9 cellular contexts compared by ENCODE assay signal in genomic region chr2:238389985-238390682, GRCh38. TPM values are rescaled to one million over a fixed set of nuclear protein-coding genes. Genes with fewer than 3 reads are reported as not detected.
DNase-seq lines count a peak whose midpoint lies in the region; ATAC-seq and TF ChIP-seq lines count a peak whose summit lies in the region.
"Had no signal": no experiment of that assay in that cellular context is flagged by ENCODE, and none has a peak within 500 bp of the region (broad histone marks: within the 10 kb centered on the region; RNA-seq: fewer than 3 reads in every experiment).

No MANE protein-coding gene starts in this region.

- H3K4me3 Mint-ChIP-seq in activated naive CD8-positive, alpha-beta T cell treated with anti-CD3 and anti-CD28 coated beads, Interleukin-2, amount 50 U/mL, for 24 hours: no peak overlapping the region

- peak; percentile 83 for DNase-seq in COLO668 (lab: John Stamatoyannopoulos, UW; ENCODE audit: unreplicated experiment)
- DNase-seq in NCI-H187 (lab: John Stamatoyannopoulos, UW): peak; percentile 25 to 63
- DNase-seq in body of pancreas: peak; percentile 77 to 90 (median 90)
- DNase-seq in lower lobe of right lung: peak; percentile 79
- no peak for DNase-seq in activated naive CD8-positive, alpha-beta T cell treated with anti-CD3 and anti-CD28 coated beads, Interleukin-2, amount 50 U/mL, for 24 hours
- DNase-seq in HCEC 1CT: no peak
- DNase-seq in ACHN: no peak
- DNase-seq: activated naive CD4-positive, alpha-beta T cell treated with anti-CD3 and anti-CD28 coated beads, Interleukin-2, amount 50 U/mL, for 16 hours had no signal

- H3K4me1 ChIP-seq in body of pancreas (peaks cover 26% of the 10 kb centered on the region), lower lobe of right lung (peaks cover 11% of the 10 kb centered on the region)

- no peak for TF ChIP-seq POLR2A in body of pancreas (IDR thresholded peaks at IDR 0.05)

- WGBS in body of pancreas, 2 donors: 11 to 19% methylated on average over 11 of the region's 11 CpGs

- H3K4me3 ChIP-seq in body of pancreas (no peak overlapping the region), lower lobe of right lung (no peak overlapping the region)

- H3K36me3 Mint-ChIP-seq in activated naive CD8-positive, alpha-beta T cell treated with anti-CD3 and anti-CD28 coated beads, Interleukin-2, amount 50 U/mL, for 24 hours (ENCODE audit: low read depth): no peaks in the 10 kb centered on the region

- no peaks in the 10 kb centered on the region for H3K9me3 Mint-ChIP-seq in activated naive CD8-positive, alpha-beta T cell treated with anti-CD3 and anti-CD28 coated beads, Interleukin-2, amount 50 U/mL, for 24 hours

- no peaks in the 10 kb centered on the region for H3K4me1 Mint-ChIP-seq in activated naive CD8-positive, alpha-beta T cell treated with anti-CD3 and anti-CD28 coated beads, Interleukin-2, amount 50 U/mL, for 24 hours

- H3K27ac ChIP-seq in body of pancreas: peak overlapping the region; percentile 75 to 83 (median 82)
- H3K27ac ChIP-seq in lower lobe of right lung: peak overlapping the region; percentile 14

- intact Hi-C loops in body of pancreas (cut with DNase I): no loop called here
- intact Hi-C loops in lower lobe of right lung (cut with DNase I): no loop called here

- in situ Hi-C loops in ACHN (cut with HindIII; ENCODE audit: low pct_ligation_motif_present, low pct_unique_long_range_greater_than_20kb, low sequenced_read_pairs): no loop called here

- H3K27ac Mint-ChIP-seq in activated naive CD8-positive, alpha-beta T cell treated with anti-CD3 and anti-CD28 coated beads, Interleukin-2, amount 50 U/mL, for 24 hours: no peak overlapping the region

- H3K36me3 ChIP-seq in body of pancreas (replicated peaks in 1 of 2; ENCODE audit: insufficient read depth in 1 of 2, low read depth in 2 of 2) (no peaks in the 10 kb centered on the region), lower lobe of right lung (no peaks in the 10 kb centered on the region)

- peak; percentile 90 for ATAC-seq in body of pancreas
- ATAC-seq in lower lobe of right lung: peak; percentile 93 to 94
- no peak for ATAC-seq in activated naive CD8-positive, alpha-beta T cell treated with anti-CD3 and anti-CD28 coated beads, Interleukin-2, amount 50 U/mL, for 24 hours
- ATAC-seq in GM19023 (IDR thresholded peaks at IDR 0.05; ENCODE audit: unreplicated experiment): no peak

- TF ChIP-seq CTCF in body of pancreas (IDR thresholded peaks at IDR 0.05): no peak
- no peak for TF ChIP-seq CTCF in lower lobe of right lung (IDR thresholded peaks at IDR 0.05)

- H3K27me3 Mint-ChIP-seq in activated naive CD8-positive, alpha-beta T cell treated with anti-CD3 and anti-CD28 coated beads, Interleukin-2, amount 50 U/mL, for 24 hours: no peaks in the 10 kb centered on the region

- H3K27me3 ChIP-seq in body of pancreas (no peaks in the 10 kb centered on the region), lower lobe of right lung (ENCODE audit: low read depth) (no peaks in the 10 kb centered on the region)

- H3K9me3 ChIP-seq in body of pancreas: no peaks in the 10 kb centered on the region
- no peaks in the 10 kb centered on the region for H3K9me3 ChIP-seq in lower lobe of right lung

RNA-seq across cellular contexts. Expression of gene ASB1, which starts 36.6 kb away (rescaled TPM):
- total RNA-seq in body of pancreas: 1 to 10 TPM; 6.6 to 9.9 TPM
- 20.7 TPM for total RNA-seq in lower lobe of right lung

Comparison
In these comparisons a context has a peak if more than half of its experiments do, and no peak if none do; other contexts are left out.
1. DNase-seq: peak in COLO668 (single experiment), NCI-H187 (2 of 2), body of pancreas (4 of 4) and lower lobe of right lung (single experiment); none in activated naive CD8-positive, alpha-beta T cell treated with anti-CD3 and anti-CD28 coated beads, Interleukin-2, amount 50 U/mL, for 24 hours (single experiment), HCEC 1CT (single experiment) and ACHN (single experiment).
2. ATAC-seq: peak in body of pancreas (single experiment) and lower lobe of right lung (2 of 2); none in activated naive CD8-positive, alpha-beta T cell treated with anti-CD3 and anti-CD28 coated beads, Interleukin-2, amount 50 U/mL, for 24 hours (single experiment) and GM19023 (single experiment).